8 cellular contexts compared by ENCODE assay signal in genomic region chr17:79842656-79843474, GRCh38. TPM values are rescaled to one million over a fixed set of nuclear protein-coding genes. Genes with fewer than 3 reads are reported as not detected.
DNase-seq lines count a peak whose midpoint lies in the region; ATAC-seq and TF ChIP-seq lines count a peak whose summit lies in the region.

No MANE protein-coding gene starts in this region.

- no peak overlapping the region for H2AK5ac ChIP-seq in mesenchymal stem cell (ENCODE audit: low read length, severe bottlenecking)

- H3K14ac ChIP-seq in mesenchymal stem cell (ENCODE audit: low read length in 2 of 2): peak overlapping the region in 1 of 2 experiments; percentile 47

- peak overlapping the region; percentile 65 for H3K4me3 Mint-ChIP-seq in activated T-cell treated with anti-CD3 and anti-CD28 coated beads, Interleukin-2, amount 50 U/mL, for 4 hours

- H4K8ac ChIP-seq in mesenchymal stem cell (ENCODE audit: low read length): peak overlapping the region; percentile 38

- peak overlapping the region; percentile 75 for H3K4me2 ChIP-seq in mesenchymal stem cell (ENCODE audit: low read length, poor library complexity, severe bottlenecking)

- no peak overlapping the region for H3K9ac ChIP-seq in mesenchymal stem cell (ENCODE audit: low read length)

- H3K36me3 Mint-ChIP-seq in activated T-cell treated with anti-CD3 and anti-CD28 coated beads, Interleukin-2, amount 50 U/mL, for 4 hours (ENCODE audit: insufficient read depth): no peaks in the 10 kb centered on the region

- peaks cover 29% of the 10 kb centered on the region for H3K27me3 Mint-ChIP-seq in activated T-cell treated with anti-CD3 and anti-CD28 coated beads, Interleukin-2, amount 50 U/mL, for 4 hours (ENCODE audit: low read depth)

- no peaks in the 10 kb centered on the region for H3K36me3 ChIP-seq in right atrium auricular region
- H3K36me3 ChIP-seq in mesenchymal stem cell (ENCODE audit: control insufficient read depth in 1 of 2, insufficient read depth in 2 of 2, low read depth in 1 of 2, low read length in 2 of 2): no peaks in the 10 kb centered on the region

- H3K4me3 ChIP-seq in right atrium auricular region (peak overlapping the region; percentile 53 to 68), mesenchymal stem cell (ENCODE audit: insufficient read depth in 1 of 2, low read depth in 1 of 2, low read length in 2 of 2) (peak overlapping the region; percentile 53 to 72)

- no peaks in the 10 kb centered on the region for H3K9me3 Mint-ChIP-seq in activated T-cell treated with anti-CD3 and anti-CD28 coated beads, Interleukin-2, amount 50 U/mL, for 4 hours

- DNase-seq in right atrium auricular region (ENCODE audit: low spot score) (no peak), Right ventricle myocardium superior (no peak), mesenchymal stem cell (peak; percentile 59), medulla oblongata (ENCODE audit: extremely low spot score) (no peak), UCSD-AML1 (lab: John Stamatoyannopoulos, UW; ENCODE audit: unreplicated experiment) (no peak)
- no peak for DNase-seq in activated T-cell treated with anti-CD3 and anti-CD28 coated beads, Interleukin-2, amount 50 U/mL, for 4 hours

- no peak overlapping the region for H4K91ac ChIP-seq in mesenchymal stem cell (ENCODE audit: low read length)

- H2BK120ac ChIP-seq in mesenchymal stem cell (ENCODE audit: low read depth, low read length): no peak overlapping the region

- no peaks in the 10 kb centered on the region for H3K9me3 ChIP-seq in right atrium auricular region
- H3K9me3 ChIP-seq in mesenchymal stem cell (ENCODE audit: control insufficient read depth, low read length): no peaks in the 10 kb centered on the region

- peak overlapping the region; percentile 39 to 61 for H2BK12ac ChIP-seq in mesenchymal stem cell (ENCODE audit: low read length in 2 of 2)

- ATAC-seq in Right ventricle myocardium superior (ENCODE audit: poor library complexity) (no peak), GM21526 (IDR thresholded peaks at IDR 0.05; ENCODE audit: low FRiP score, unreplicated experiment) (no peak), HG02678 (IDR thresholded peaks at IDR 0.05; ENCODE audit: unreplicated experiment) (no peak)
- ATAC-seq in activated T-cell treated with anti-CD3 and anti-CD28 coated beads, Interleukin-2, amount 50 U/mL, for 4 hours: no peak

- H3K4me1 ChIP-seq in right atrium auricular region: peaks cover 0 to 68% of the 10 kb centered on the region in 2 donors
- H3K4me1 ChIP-seq in mesenchymal stem cell (ENCODE audit: control insufficient read depth, insufficient read depth, low read depth, low read length): peaks cover 44% of the 10 kb centered on the region

- H3K79me1 ChIP-seq in mesenchymal stem cell (replicated peaks; ENCODE audit: low read length, poor library complexity, severe bottlenecking): peaks cover 2% of the 10 kb centered on the region

- H3K4ac ChIP-seq in mesenchymal stem cell (ENCODE audit: low read depth in 1 of 2, low read length in 2 of 2): peak overlapping the region in 1 of 2 experiments; percentile 64

- intact Hi-C loops in Right ventricle myocardium superior (cut with DNase I): loop anchor here (5.0 to 10.0 kb wide), 3 partner anchors 46 to 132 kb away; partner anchors contain the start of gene CBX8

- H2AFZ ChIP-seq in mesenchymal stem cell (ENCODE audit: low read depth, low read length): no peak overlapping the region

- peak overlapping the region; percentile 64 to 98 for H3K18ac ChIP-seq in mesenchymal stem cell (ENCODE audit: low read depth in 1 of 2, low read length in 2 of 2)

- 1% methylated on average over 51 of the region's 66 CpGs for WGBS in mesenchymal stem cell

- H3K23ac ChIP-seq in mesenchymal stem cell (ENCODE audit: low read length in 2 of 2): peak overlapping the region in 1 of 2 experiments; percentile 81

- H2BK15ac ChIP-seq in mesenchymal stem cell (ENCODE audit: low read depth, poor library complexity, severe bottlenecking): peak overlapping the region; percentile 89

- peaks cover 25 to 33% of the 10 kb centered on the region in 2 donors for H3K27me3 ChIP-seq in right atrium auricular region
- H3K27me3 ChIP-seq in mesenchymal stem cell (ENCODE audit: control insufficient read depth in 1 of 2, insufficient read depth in 1 of 2, low read length in 2 of 2): peaks cover 35 to 38% of the 10 kb centered on the region in 2 experiments

- H2BK5ac ChIP-seq in mesenchymal stem cell (ENCODE audit: low read depth, low read length, poor library complexity, severe bottlenecking): no peak overlapping the region

- peaks cover 31% of the 10 kb centered on the region for H3K4me1 Mint-ChIP-seq in activated T-cell treated with anti-CD3 and anti-CD28 coated beads, Interleukin-2, amount 50 U/mL, for 4 hours (ENCODE audit: low read depth)

- TF ChIP-seq CTCF in right atrium auricular region (IDR thresholded peaks at IDR 0.05): peak in 1 of 2 donors; percentile 22

- H3K27ac ChIP-seq in right atrium auricular region: peak overlapping the region in 1 of 2 donors; percentile 64
- no peak overlapping the region for H3K27ac ChIP-seq in mesenchymal stem cell (ENCODE audit: low read length, poor library complexity, severe bottlenecking)

RNA-seq across cellular contexts. Expression of gene CBX4, which starts 3.6 kb away (rescaled TPM):
- total RNA-seq in right atrium auricular region (10 to 100 TPM; 22.8 to 24.3 TPM), Right ventricle myocardium superior (25.6 TPM)
- 10 to 100 TPM; 15.3 to 16.4 (median 15.3) TPM for total RNA-seq in activated T-cell treated with anti-CD3 and anti-CD28 coated beads, Interleukin-2, amount 50 U/mL, for 4 hours
- 21.6 TPM for polyA plus RNA-seq in mesenchymal stem cell (2013, experiment 1 of 2)
- polyA plus RNA-seq in mesenchymal stem cell (2013, experiment 2 of 2): 21.8 TPM

RNA-seq across cellular contexts. Expression of gene CBX8, which starts 46.0 kb away (rescaled TPM):
- total RNA-seq in right atrium auricular region: 1 to 10 TPM; 2.7 to 3.0 TPM
- total RNA-seq in Right ventricle myocardium superior: 6.2 TPM
- total RNA-seq in activated T-cell treated with anti-CD3 and anti-CD28 coated beads, Interleukin-2, amount 50 U/mL, for 4 hours: 1 to 10 TPM; 1.7 to 4.3 (median 3.1) TPM
- polyA plus RNA-seq in mesenchymal stem cell (2013, experiment 1 of 2): 2.9 TPM
- polyA plus RNA-seq in mesenchymal stem cell (2013, experiment 2 of 2): 2.8 TPM
